Comparison of ENCODE assay signal across 11 cellular contexts in the genomic region with DNA sequence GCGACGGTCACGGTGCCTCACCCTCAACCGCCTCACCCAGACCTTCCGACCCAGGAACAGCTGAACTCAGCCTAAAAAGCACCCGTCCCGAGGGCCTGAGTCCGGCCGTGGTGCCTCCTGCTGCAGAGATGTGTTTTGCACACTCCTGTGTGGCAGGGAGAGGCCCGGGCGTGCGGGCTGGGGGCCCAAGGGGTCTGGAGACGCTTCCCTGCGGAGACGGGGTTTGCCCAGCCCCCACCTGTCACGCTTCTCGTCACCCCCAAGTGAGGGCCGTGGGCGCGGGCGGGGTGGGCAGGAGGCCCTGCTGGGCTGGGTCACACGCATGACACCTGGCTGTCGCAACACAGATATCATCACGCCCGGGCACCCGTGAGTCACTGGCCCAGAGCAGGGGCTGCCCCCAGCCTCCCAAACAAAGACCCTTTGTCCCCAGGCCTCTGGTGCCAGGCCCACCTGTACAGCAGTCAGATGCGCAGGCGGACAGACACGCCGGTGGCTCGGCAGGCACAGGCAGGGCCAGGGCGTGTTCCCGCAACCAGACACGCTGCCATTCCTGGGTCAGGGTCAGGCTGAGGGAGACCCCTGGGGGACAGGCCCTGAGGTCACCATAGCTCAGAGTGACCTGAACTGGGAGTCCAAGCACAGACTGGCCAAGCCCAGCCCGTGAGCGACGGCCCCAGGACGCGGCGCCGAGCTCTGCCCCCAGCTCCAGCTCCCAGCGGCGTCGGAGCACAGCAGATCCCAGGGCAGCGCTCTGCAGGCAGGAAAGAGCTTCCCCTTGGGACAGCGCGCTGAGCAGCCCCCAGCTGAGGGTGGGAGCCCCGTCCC. TPM values are rescaled to one million over a fixed set of nuclear protein-coding genes. Genes with fewer than 3 reads are reported as not detected.
DNase-seq lines count a peak whose midpoint lies in the region; ATAC-seq lines count a peak whose summit lies in the region.
"Had no signal": no experiment of that assay in that cellular context is flagged by ENCODE, and none has a peak within 500 bp of the region (broad histone marks: within the 10 kb centered on the region; RNA-seq: fewer than 3 reads in every experiment).

No MANE protein-coding gene starts in this region.

- DNase-seq in COLO829 (ENCODE audit: low spot score): peak; percentile 24
- peak; percentile 62 to 91 for DNase-seq in NCI-H526 (lab: John Stamatoyannopoulos, UW)
- peak; percentile 42 for DNase-seq in kidney tubule cell (ENCODE audit: low spot score)
- no peak for DNase-seq in DMS153 treated with DMSO at 0.1 percent for 48 hours (lab: John Stamatoyannopoulos, UW; ENCODE audit: unreplicated experiment)
- DNase-seq in right cardiac atrium: no peak
- DNase-seq: activated CD8-positive, alpha-beta memory T cell treated with anti-CD3 and anti-CD28 coated beads, Interleukin-2, amount 50 U/mL, for 48 hours; CD4-positive, alpha-beta memory T cell; esophagus squamous epithelium; ovary; stimulated activated CD4-positive, alpha-beta T cell treated with anti-CD3 and anti-CD28 coated beads, Interleukin-4, amount 100 ng/mL, for 4 hours had no signal

- intact Hi-C loops in right cardiac atrium (cut with DNase I): loop anchor here in 1 of 4 donors (10.0 kb wide), 1 partner anchor 113 kb away; no protein-coding TSS in a partner anchor

- ATAC-seq in right cardiac atrium: no peak
- ATAC-seq in HG02610 (IDR thresholded peaks at IDR 0.05; ENCODE audit: unreplicated experiment): no peak

- H3K4me1 ChIP-seq in right cardiac atrium (ENCODE audit: control insufficient read depth, insufficient read depth, low read length): peaks cover 1% of the 10 kb centered on the region

- no peaks in the 10 kb centered on the region for H3K27me3 ChIP-seq in right cardiac atrium (ENCODE audit: control insufficient read depth, insufficient read depth)

- H3K9me3 ChIP-seq in right cardiac atrium (ENCODE audit: control insufficient read depth, low read length): no peaks in the 10 kb centered on the region
- H3K9me3 ChIP-seq: esophagus squamous epithelium, ovary had no signal

- WGBS in right cardiac atrium: 36% methylated on average over 48 of the region's 48 CpGs

- H3K27ac ChIP-seq in right cardiac atrium (ENCODE audit: low read length): no peak overlapping the region
- H3K27ac ChIP-seq: esophagus squamous epithelium, ovary had no signal

- H3K4me3 ChIP-seq in right cardiac atrium (ENCODE audit: low read length): no peak overlapping the region
- H3K4me3 ChIP-seq: esophagus squamous epithelium, ovary had no signal

RNA-seq across cellular contexts. Expression of gene B3GALT6, which starts 6.1 kb away (rescaled TPM):
- 10 to 100 TPM; 10.2 to 13.3 (median 12.0) TPM for total RNA-seq in right cardiac atrium
- 9.1 TPM for polyA plus RNA-seq in right cardiac atrium

RNA-seq across cellular contexts. Expression of gene SDF4, which starts 6.3 kb away (rescaled TPM):
- total RNA-seq in right cardiac atrium: 100 to 1,000 TPM; 156 to 215 (median 168) TPM
- 165 TPM for polyA plus RNA-seq in right cardiac atrium

RNA-seq across cellular contexts. Expression of gene C1QTNF12, which starts 8.4 kb away (rescaled TPM):
- 1 to 10 TPM in 2 of 4 donors, under 1 TPM in 1, not detected in 1; 0.94 to 2.4 (median 1.1) TPM for total RNA-seq in right cardiac atrium
- polyA plus RNA-seq in right cardiac atrium: 0.36 TPM

RNA-seq across cellular contexts. Expression of gene TNFRSF4, which starts 24.1 kb away (rescaled TPM):
- total RNA-seq in right cardiac atrium: 1 to 10 TPM; 1.0 to 2.0 (median 1.2) TPM
- 2.3 TPM for polyA plus RNA-seq in right cardiac atrium

RNA-seq across cellular contexts. Expression of gene TNFRSF18, which starts 31.7 kb away (rescaled TPM):
- under 1 TPM in 1 of 4 donors, not detected in 3; 0.38 TPM for total RNA-seq in right cardiac atrium
- 0.14 TPM for polyA plus RNA-seq in right cardiac atrium

Comparison
In these comparisons a context has a peak if more than half of its experiments do, and no peak if none do; other contexts are left out.
1. DNase-seq: peak in COLO829 (single experiment), NCI-H526 (2 of 2) and kidney tubule cell (single experiment); none in DMS153 treated with DMSO at 0.1 percent for 48 hours (single experiment) and right cardiac atrium (0 of 3).